ENCODE assay signal across 14 cellular contexts in genomic region chr10:1382711-1383110, GRCh38.
"Had no signal": no experiment of that assay in that cellular context is flagged by ENCODE, and none has a peak within 500 bp of the region (broad histone marks: within the 10 kb centered on the region; RNA-seq: fewer than 3 reads in every experiment).

No MANE protein-coding gene starts in this region.

- H3K9me3 ChIP-seq: left lung had no signal

- DNase-seq: activated CD4-positive, alpha-beta T cell treated with anti-CD3 and anti-CD28 coated beads, Interleukin-2, amount 50 U/mL, for 4 hours; activated gamma-delta T cell; endodermal cell; foreskin melanocyte; hypothalamus; kidney; left lung; occipital lobe; stimulated activated naive CD8-positive, alpha-beta T cell treated with anti-CD3 and anti-CD28 coated beads, Interleukin-15, amount 100 ng/mL, for 72 hours; T-helper 2 cell had no signal

- H3K4me3 Mint-ChIP-seq: activated naive CD8-positive, alpha-beta T cell; endodermal cell; stimulated activated naive CD8-positive, alpha-beta T cell treated with anti-CD3 and anti-CD28 coated beads, Interleukin-15, amount 100 ng/mL, for 72 hours had no signal

- H3K27ac Mint-ChIP-seq: activated naive CD8-positive, alpha-beta T cell; endodermal cell; stimulated activated naive CD8-positive, alpha-beta T cell treated with anti-CD3 and anti-CD28 coated beads, Interleukin-15, amount 100 ng/mL, for 72 hours had no signal

- H3K36me3 ChIP-seq: cardiac muscle cell, left lung, upper lobe of left lung had no signal

- H3K4me1 Mint-ChIP-seq: stimulated activated naive CD8-positive, alpha-beta T cell treated with anti-CD3 and anti-CD28 coated beads, Interleukin-15, amount 100 ng/mL, for 72 hours had no signal

- H3K36me3 Mint-ChIP-seq: activated naive CD8-positive, alpha-beta T cell had no signal

- H3K9me3 Mint-ChIP-seq: endodermal cell; stimulated activated naive CD8-positive, alpha-beta T cell treated with anti-CD3 and anti-CD28 coated beads, Interleukin-15, amount 100 ng/mL, for 72 hours had no signal

- H3K27me3 ChIP-seq: upper lobe of left lung had no signal

- ATAC-seq: left lung; stimulated activated naive CD8-positive, alpha-beta T cell treated with anti-CD3 and anti-CD28 coated beads, Interleukin-15, amount 100 ng/mL, for 72 hours had no signal

- H3K27ac ChIP-seq: cardiac muscle cell, left lung, upper lobe of left lung, VCaP had no signal

- H3K4me1 ChIP-seq: left lung, upper lobe of left lung had no signal

- H3K4me3 ChIP-seq: cardiac muscle cell, left lung, upper lobe of left lung had no signal
